ENCODE assay signal across 15 cellular contexts in the genomic region with DNA sequence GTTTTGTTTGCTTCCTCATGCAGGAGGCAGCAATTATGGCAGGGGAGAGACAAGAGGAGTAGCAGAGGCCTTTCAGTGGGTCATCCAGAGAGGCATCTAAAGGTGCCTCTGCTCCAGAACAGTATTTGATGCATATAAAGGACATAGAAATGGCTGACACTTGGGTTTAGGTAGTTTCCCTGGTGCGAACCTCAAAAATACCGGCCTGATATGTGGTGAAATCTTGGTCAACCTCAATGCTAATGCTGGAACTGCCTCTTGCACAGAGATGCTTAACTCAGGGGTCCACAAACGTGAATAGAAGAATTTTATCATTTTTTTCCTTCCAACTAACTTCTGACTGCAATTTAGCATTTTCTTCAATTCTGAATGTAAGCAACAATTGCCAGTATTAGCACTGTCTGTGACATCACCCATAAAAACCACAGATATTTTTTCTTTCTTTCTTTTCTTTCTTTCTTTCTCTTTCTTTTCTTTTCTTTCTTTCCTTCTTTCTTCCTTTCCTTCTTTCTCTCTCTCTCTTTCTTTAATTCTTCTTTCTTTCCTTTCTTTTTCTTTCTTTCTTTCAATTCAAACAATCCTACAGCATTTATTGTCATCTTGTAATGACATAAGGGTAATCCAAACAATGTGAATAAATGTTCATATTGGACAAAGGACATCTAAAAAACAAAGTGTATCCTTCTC.
A peak's percentile ranks its signal among the peaks of the same experiment; 100 is the strongest.
DNase-seq lines count a peak whose midpoint lies in the region; ATAC-seq and TF ChIP-seq lines count a peak whose summit lies in the region.
"Had no signal": no experiment of that assay in that cellular context is flagged by ENCODE, and none has a peak within 500 bp of the region (broad histone marks: within the 10 kb centered on the region; RNA-seq: fewer than 3 reads in every experiment).

No MANE protein-coding gene starts in this region.

- H3K4me1 ChIP-seq in left lung, result peaks cover 0 to 13% of the 10 kb centered on the region in 2 donors

- H3K9me3 ChIP-seq in left lung, result no peaks in the 10 kb centered on the region
- H3K9me3 ChIP-seq: tibial artery had no signal

- peaks cover 28% of the 10 kb centered on the region for H3K4me1 Mint-ChIP-seq in activated CD8-positive, alpha-beta memory T cell treated with anti-CD3 and anti-CD28 coated beads, Interleukin-2, amount 10 ng/mL, durations not matched to agents 7 days and 5 days
- peaks cover 5% of the 10 kb centered on the region for H3K4me1 Mint-ChIP-seq in activated T-helper 1 cell treated with anti-CD3 and anti-CD28 coated beads, Interleukin-12 subunit alpha, Interleukin-12 subunit beta, Interleukin-2, Interleukin-4 antibody, amounts not matched to agents 30 ng/mL and 10 ng/mL and 1 ng/mL, durations not matched to agents 14 hours and 24 hours and 36 hours (ENCODE audit: low read depth)
- H3K4me1 Mint-ChIP-seq in stimulated activated effector memory CD8-positive, alpha-beta T cell treated with anti-CD3 and anti-CD28 coated beads, Interleukin-12 subunit alpha, Interleukin-12 subunit beta, amount 100 ng/mL, for 72 hours, result peaks cover 35% of the 10 kb centered on the region

- no peaks in the 10 kb centered on the region for H3K27me3 ChIP-seq in left lung
- H3K27me3 ChIP-seq: tibial artery had no signal

- no peak overlapping the region for H3K4me3 ChIP-seq in left lung

- no peak overlapping the region for H3K27ac ChIP-seq in left lung

- H3K4me3 Mint-ChIP-seq in activated CD8-positive, alpha-beta memory T cell treated with anti-CD3 and anti-CD28 coated beads, Interleukin-2, amount 10 ng/mL, durations not matched to agents 7 days and 5 days, result peak overlapping the region; percentile 4
- no peak overlapping the region for H3K4me3 Mint-ChIP-seq in activated T-helper 1 cell treated with anti-CD3 and anti-CD28 coated beads, Interleukin-12 subunit alpha, Interleukin-12 subunit beta, Interleukin-2, Interleukin-4 antibody, amounts not matched to agents 30 ng/mL and 10 ng/mL and 1 ng/mL, durations not matched to agents 14 hours and 24 hours and 36 hours
- H3K4me3 Mint-ChIP-seq in stimulated activated effector memory CD8-positive, alpha-beta T cell treated with anti-CD3 and anti-CD28 coated beads, Interleukin-12 subunit alpha, Interleukin-12 subunit beta, amount 100 ng/mL, for 72 hours, result peak overlapping the region; percentile 52
- H3K4me3 Mint-ChIP-seq: T-cell had no signal

- peaks cover 61% of the 10 kb centered on the region for H3K27me3 Mint-ChIP-seq in activated CD8-positive, alpha-beta memory T cell treated with anti-CD3 and anti-CD28 coated beads, Interleukin-2, amount 10 ng/mL, durations not matched to agents 7 days and 5 days
- H3K27me3 Mint-ChIP-seq in activated T-helper 1 cell treated with anti-CD3 and anti-CD28 coated beads, Interleukin-12 subunit alpha, Interleukin-12 subunit beta, Interleukin-2, Interleukin-4 antibody, amounts not matched to agents 30 ng/mL and 10 ng/mL and 1 ng/mL, durations not matched to agents 14 hours and 24 hours and 36 hours (ENCODE audit: insufficient read depth), result peaks cover 13% of the 10 kb centered on the region

- peaks cover 2% of the 10 kb centered on the region for H3K36me3 Mint-ChIP-seq in activated CD8-positive, alpha-beta memory T cell treated with anti-CD3 and anti-CD28 coated beads, Interleukin-2, amount 10 ng/mL, durations not matched to agents 7 days and 5 days
- no peaks in the 10 kb centered on the region for H3K36me3 Mint-ChIP-seq in activated T-helper 1 cell treated with anti-CD3 and anti-CD28 coated beads, Interleukin-12 subunit alpha, Interleukin-12 subunit beta, Interleukin-2, Interleukin-4 antibody, amounts not matched to agents 30 ng/mL and 10 ng/mL and 1 ng/mL, durations not matched to agents 14 hours and 24 hours and 36 hours (ENCODE audit: low read depth)
- H3K36me3 Mint-ChIP-seq in stimulated activated effector memory CD8-positive, alpha-beta T cell treated with anti-CD3 and anti-CD28 coated beads, Interleukin-12 subunit alpha, Interleukin-12 subunit beta, amount 100 ng/mL, for 72 hours, result peaks cover 9% of the 10 kb centered on the region
- H3K36me3 Mint-ChIP-seq: T-cell had no signal

- CTCF ChIA-PET in activated CD8-positive, alpha-beta memory T cell treated with anti-CD3 and anti-CD28 coated beads, Interleukin-2, amount 10 ng/mL, durations not matched to agents 7 days and 5 days (lab: Charles Lee), result interaction anchor here (1.4 kb wide), 1 partner anchor 11 kb away, joined by 7 read pairs; no protein-coding TSS in a partner anchor

- ATAC-seq in activated CD8-positive, alpha-beta memory T cell treated with anti-CD3 and anti-CD28 coated beads, Interleukin-2, amount 10 ng/mL, durations not matched to agents 7 days and 5 days, result peak; percentile 62
- ATAC-seq in HG02610 (IDR thresholded peaks at IDR 0.05; ENCODE audit: unreplicated experiment) (peak; percentile 72), left lung (no peak)
- peak; percentile 70 for ATAC-seq in stimulated activated effector memory CD8-positive, alpha-beta T cell treated with anti-CD3 and anti-CD28 coated beads, Interleukin-12 subunit alpha, Interleukin-12 subunit beta, amount 100 ng/mL, for 72 hours

- peak overlapping the region; percentile 27 for H3K27ac Mint-ChIP-seq in activated CD8-positive, alpha-beta memory T cell treated with anti-CD3 and anti-CD28 coated beads, Interleukin-2, amount 10 ng/mL, durations not matched to agents 7 days and 5 days
- peak overlapping the region; percentile 3 for H3K27ac Mint-ChIP-seq in activated T-helper 1 cell treated with anti-CD3 and anti-CD28 coated beads, Interleukin-12 subunit alpha, Interleukin-12 subunit beta, Interleukin-2, Interleukin-4 antibody, amounts not matched to agents 30 ng/mL and 10 ng/mL and 1 ng/mL, durations not matched to agents 14 hours and 24 hours and 36 hours
- H3K27ac Mint-ChIP-seq in stimulated activated effector memory CD8-positive, alpha-beta T cell treated with anti-CD3 and anti-CD28 coated beads, Interleukin-12 subunit alpha, Interleukin-12 subunit beta, amount 100 ng/mL, for 72 hours, result peak overlapping the region; percentile 24

- H3K9me3 Mint-ChIP-seq in activated CD8-positive, alpha-beta memory T cell treated with anti-CD3 and anti-CD28 coated beads, Interleukin-2, amount 10 ng/mL, durations not matched to agents 7 days and 5 days (ENCODE audit: low read depth), result no peaks in the 10 kb centered on the region
- H3K9me3 Mint-ChIP-seq in activated T-helper 1 cell treated with anti-CD3 and anti-CD28 coated beads, Interleukin-12 subunit alpha, Interleukin-12 subunit beta, Interleukin-2, Interleukin-4 antibody, amounts not matched to agents 30 ng/mL and 10 ng/mL and 1 ng/mL, durations not matched to agents 14 hours and 24 hours and 36 hours, result no peaks in the 10 kb centered on the region
- no peaks in the 10 kb centered on the region for H3K9me3 Mint-ChIP-seq in stimulated activated effector memory CD8-positive, alpha-beta T cell treated with anti-CD3 and anti-CD28 coated beads, Interleukin-12 subunit alpha, Interleukin-12 subunit beta, amount 100 ng/mL, for 72 hours
- H3K9me3 Mint-ChIP-seq: T-cell had no signal

- no peak for TF ChIP-seq CTCF in left lung (IDR thresholded peaks at IDR 0.05)

- intact Hi-C loops in activated T-helper 1 cell treated with anti-CD3 and anti-CD28 coated beads, Interleukin-12 subunit alpha, Interleukin-12 subunit beta, Interleukin-2, Interleukin-4 antibody, amounts not matched to agents 30 ng/mL and 10 ng/mL and 1 ng/mL, durations not matched to agents 14 hours and 24 hours and 36 hours (cut with micrococcal nuclease), result loop anchor here (10.0 kb wide), 1 partner anchor 458 kb away; no protein-coding TSS in a partner anchor
- intact Hi-C loops in left lung (cut with DNase I), result no loop called here

- peak; percentile 71 for DNase-seq in activated CD8-positive, alpha-beta memory T cell treated with anti-CD3 and anti-CD28 coated beads, Interleukin-2, amount 10 ng/mL, durations not matched to agents 7 days and 5 days
- no peak for DNase-seq in activated CD8-positive, alpha-beta memory T cell treated with anti-CD3 and anti-CD28 coated beads, Interleukin-2, amount 50 U/mL, for 4 hours
- no peak for DNase-seq in activated T-helper 1 cell treated with anti-CD3 and anti-CD28 coated beads, Interleukin-12 subunit alpha, Interleukin-12 subunit beta, Interleukin-2, Interleukin-4 antibody, amounts not matched to agents 30 ng/mL and 10 ng/mL and 1 ng/mL, durations not matched to agents 14 hours and 24 hours and 36 hours (ENCODE audit: low spot score)
- DNase-seq in stimulated activated effector memory CD8-positive, alpha-beta T cell treated with anti-CD3 and anti-CD28 coated beads, Interleukin-12 subunit alpha, Interleukin-12 subunit beta, amount 100 ng/mL, for 72 hours (ENCODE audit: low spot score in 2 of 2), result no peak
- no peak for DNase-seq in DMS79 treated with DMSO at 0.1 percent for 48 hours (lab: John Stamatoyannopoulos, UW)
- no peak for DNase-seq in left lung
- DNase-seq in pons (ENCODE audit: low spot score), result no peak
- DNase-seq: erythroblast; islet precursor cell; NCI-H1417; occipital lobe; stimulated activated CD4-positive, alpha-beta T cell treated with anti-CD3 and anti-CD28 coated beads, Interleukin-4, amount 100 ng/mL, for 4 hours; T-cell had no signal

- no peaks in the 10 kb centered on the region for H3K36me3 ChIP-seq in left lung
- H3K36me3 ChIP-seq: tibial artery had no signal
